In genomic region chr7:100799037-100799896, GRCh38 we compare ENCODE assay signal across 8 cellular contexts. TPM values are rescaled to one million over a fixed set of nuclear protein-coding genes. Genes with fewer than 3 reads are reported as not detected.
DNase-seq lines count a peak whose midpoint lies in the region; ATAC-seq and TF ChIP-seq lines count a peak whose summit lies in the region.

No MANE protein-coding gene starts in this region.

- TF ChIP-seq CTCF in Loucy (conservative IDR thresholded peaks at IDR 0.05; ENCODE audit: low read length) (peak; percentile 74), MCF 10A (IDR thresholded peaks at IDR 0.05; ENCODE audit: unreplicated experiment) (peak; percentile 88)

- peak overlapping the region; percentile 65 for H3K27ac Mint-ChIP-seq in MCF 10A (ENCODE audit: low read depth, unreplicated experiment)

- CTCF ChIA-PET in MCF 10A (lab: Yijun Ruan, JAX) = interaction anchor here (0.5 to 4.6 kb wide), 18 partner anchors 11 to 339 kb away, joined by 3 to 30 read pairs (median 3); partner anchors contain the start of genes EPHB4 and SLC12A9

- H3K4me1 Mint-ChIP-seq in MCF 10A (ENCODE audit: insufficient read depth, unreplicated experiment) = peaks cover 36% of the 10 kb centered on the region

- H3K79me2 ChIP-seq in Loucy (ENCODE audit: insufficient read depth, low read length) = no peaks in the 10 kb centered on the region

- no peaks in the 10 kb centered on the region for H3K27me3 Mint-ChIP-seq in MCF 10A (ENCODE audit: insufficient read depth, unreplicated experiment)

- H3K4me1 ChIP-seq in Loucy (ENCODE audit: insufficient read depth, low read length, poor library complexity, severe bottlenecking) = peaks cover 15% of the 10 kb centered on the region

- BruUV-seq in MCF 10A (replicated peaks; lab: Mats Ljungman, UMichigan) = no TSS peak

- no peaks in the 10 kb centered on the region for H3K9me2 ChIP-seq in Loucy (replicated peaks; ENCODE audit: low read depth, low read length)

- peaks cover 27% of the 10 kb centered on the region for H3K36me3 Mint-ChIP-seq in MCF 10A (ENCODE audit: insufficient read depth, unreplicated experiment)

- H3K4me2 ChIP-seq in Loucy (ENCODE audit: low read depth, low read length, poor library complexity, severe bottlenecking) = no peak overlapping the region

- H3F3A ChIP-seq in Loucy (ENCODE audit: low read depth) = no peaks in the 10 kb centered on the region

- H3K4me3 Mint-ChIP-seq in MCF 10A (ENCODE audit: unreplicated experiment) = no peak overlapping the region

- no peak overlapping the region; the same call in 1 of the 2 replicates for H2AFZ ChIP-seq in Loucy (ENCODE audit: low read length)

- H3K9me3 Mint-ChIP-seq in MCF 10A (ENCODE audit: unreplicated experiment) = no peaks in the 10 kb centered on the region

- H3K36me3 ChIP-seq in Loucy (ENCODE audit: insufficient read depth, low read length) = no peaks in the 10 kb centered on the region

- ATAC-seq in GM18868 (IDR thresholded peaks at IDR 0.05; ENCODE audit: unreplicated experiment) = no peak

- no peak overlapping the region for H3K9ac ChIP-seq in Loucy (ENCODE audit: low read depth, low read length, poor library complexity, severe bottlenecking)

- H4K20me1 ChIP-seq in Loucy (ENCODE audit: insufficient read depth, low read length, poor library complexity, severe bottlenecking) = no peaks in the 10 kb centered on the region

- POLR2A ChIA-PET in MCF 10A (lab: Yijun Ruan, JAX) = interaction anchor here (0.9 to 5.7 kb wide), 5 partner anchors 16 to 76 kb away, joined by 3 to 53 read pairs (median 6); partner anchors contain the start of genes SLC12A9 and SRRT

- DNase-seq in ELR (ENCODE audit: low read depth) (peak; percentile 74), T-helper 9 cell (peak; percentile 19), MCF 10A (ENCODE audit: unreplicated experiment) (peak; percentile 85), left kidney (ENCODE audit: low read depth, low spot score) (peak; percentile 83), NCI-H510A (lab: John Stamatoyannopoulos, UW) (no peak)
- peak; percentile 13 to 50 (median 36) for DNase-seq in stimulated activated CD4-positive, alpha-beta T cell treated with anti-CD3 and anti-CD28 coated beads, TNF-alpha, amount 100 ng/mL, for 24 hours (ENCODE audit: low read depth in 3 of 3)

- H3K9me3 ChIP-seq in Loucy (ENCODE audit: insufficient read depth, low read depth, low read length) = no peaks in the 10 kb centered on the region

- intact Hi-C loops in MCF 10A (cut with micrococcal nuclease) = loop anchor here (1.0 kb wide), 2 partner anchors 27 to 53 kb away; partner anchors contain the start of gene SLC12A9

- no peaks in the 10 kb centered on the region for H3K27me3 ChIP-seq in Loucy (ENCODE audit: insufficient read depth, low read length, poor library complexity, severe bottlenecking)

- H3K4me3 ChIP-seq in Loucy (ENCODE audit: low read length, poor library complexity, severe bottlenecking) = no peak overlapping the region

RNA-seq across cellular contexts. Expression of gene EPHB4, which starts 28.1 kb away (rescaled TPM):
- 48.8 and 51.3 TPM in 2 replicates for total RNA-seq in MCF 10A (2022)

RNA-seq across cellular contexts. Expression of gene SLC12A9, which starts 53.2 kb away (rescaled TPM):
- 19.2 and 21.0 TPM in 2 replicates for total RNA-seq in MCF 10A (2022)
